27 cellular contexts compared by ENCODE assay signal in the genomic region with DNA sequence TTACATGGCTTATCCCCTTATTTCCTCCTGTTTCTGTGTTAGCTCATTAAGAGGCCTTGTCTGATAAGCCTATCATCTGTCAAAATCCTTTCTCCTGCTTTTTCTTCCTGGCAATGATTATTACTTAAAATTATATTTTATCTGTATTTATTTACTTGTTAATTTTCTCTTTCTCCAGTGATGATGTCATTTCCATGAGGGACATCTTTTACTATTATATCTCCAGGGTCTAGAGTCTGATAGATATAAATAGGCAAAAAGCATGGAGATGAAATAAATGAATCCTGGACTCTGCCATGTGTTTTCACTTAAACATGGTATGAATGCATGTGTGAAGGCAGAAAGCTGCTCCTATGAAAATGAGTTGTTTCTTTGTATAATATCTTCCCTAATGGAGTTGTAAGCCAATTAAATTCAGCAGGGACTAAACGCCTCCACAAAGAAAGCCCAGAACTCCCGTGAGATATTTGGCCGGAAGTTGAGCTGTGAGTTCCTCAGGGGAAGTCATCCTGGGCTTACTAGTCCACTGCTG.
"Had no signal": no experiment of that assay in that cellular context is flagged by ENCODE, and none has a peak within 500 bp of the region (broad histone marks: within the 10 kb centered on the region; RNA-seq: fewer than 3 reads in every experiment).

No MANE protein-coding gene starts in this region.

- ATAC-seq: heart left ventricle; left colon; left ventricle myocardium superior; natural killer cell treated with Interleukin-12 subunit alpha and Interleukin-12 subunit beta and Interleukin-15 and Interleukin-18, amount 100 ng/mL, for 72 hours; sciatic nerve; stimulated activated memory B cell treated with anti-CD40 and anti-IgM and Interleukin-4, amounts not matched to agents 10 μg/mL and 1 μg/mL and 100 μg/mL, for 72 hours had no signal

- DNase-seq: dorsolateral prefrontal cortex; effector CD8-positive, alpha-beta T cell; esophagus squamous epithelium; heart left ventricle; hippocampal formation; left colon; left ventricle myocardium superior; mesenchymal stem cell; midbrain; nucleus accumbens; spleen; stimulated activated CD4-positive, alpha-beta T cell treated with anti-CD3 and anti-CD28 coated beads, Interleukin-15, amount 100 ng/mL, for 24 hours; stimulated activated CD4-positive, alpha-beta T cell treated with anti-CD3 and anti-CD28 coated beads, Interleukin-1b, Interleukin-23, amount 100 ng/mL, for 48 hours; stimulated activated CD4-positive, alpha-beta T cell treated with anti-CD3 and anti-CD28 coated beads, Interleukin-4, amount 100 ng/mL, for 24 hours; testis; upper lobe of right lung had no signal

- H2AFZ ChIP-seq: neural progenitor cell, parathyroid adenoma had no signal

- FAIRE-seq: frontal cortex had no signal

- H3K27me3 ChIP-seq: dorsolateral prefrontal cortex, esophagus squamous epithelium, heart left ventricle, neural progenitor cell, spleen, testis, tibial nerve, upper lobe of right lung, vagina had no signal

- H3K79me2 ChIP-seq: parathyroid adenoma had no signal

- H3K27ac ChIP-seq: coronary artery, dorsolateral prefrontal cortex, esophagus squamous epithelium, heart left ventricle, neural progenitor cell, parathyroid adenoma, prostate gland, testis, tibial nerve, upper lobe of right lung, vagina had no signal

- H3K4me1 ChIP-seq: esophagus squamous epithelium, heart left ventricle, parathyroid adenoma, prostate gland, spleen, testis, tibial nerve, upper lobe of right lung had no signal

- H3K36me3 ChIP-seq: esophagus squamous epithelium, heart left ventricle, neural progenitor cell, prostate gland, spleen, tibial nerve, upper lobe of right lung, vagina had no signal

- H3K9me3 ChIP-seq: esophagus squamous epithelium, prostate gland, testis, tibial nerve, upper lobe of right lung, vagina had no signal

- H3K9ac ChIP-seq: neural progenitor cell, parathyroid adenoma had no signal

- H3K4me3 ChIP-seq: coronary artery, dorsolateral prefrontal cortex, esophagus squamous epithelium, heart left ventricle, lung, neural progenitor cell, prostate gland, spleen, testis, tibial nerve, upper lobe of right lung, vagina had no signal

- H3K4me2 ChIP-seq: neural progenitor cell had no signal
